2 cellular contexts compared by ENCODE assay signal in genomic region chr19:4600082-4600481, GRCh38.
TF ChIP-seq lines count a peak whose summit lies in the region.

No MANE protein-coding gene starts in this region.

TF ChIP-seq in HepG2, 621 proteins besides CTCF, POLR2A, EP300 and RAD21:
- TF ChIP-seq ZBTB8A (CRISPR knock-in tag; IDR thresholded peaks at IDR 0.05; ENCODE audit: borderline replicate concordance, low read depth) (no peak), ZNF770 (CRISPR knock-in tag; IDR thresholded peaks at IDR 0.05) (peak; percentile 64; the same call in 1 of the 2 replicates)

TF ChIP-seq in K562, 482 proteins besides CTCF, POLR2A, EP300 and RAD21:
- TF ChIP-seq RBM25 (IDR thresholded peaks at IDR 0.05; ENCODE audit: low read depth, low read length, severe bottlenecking) (peak; percentile 11), ZNF121 (CRISPR knock-in tag; conservative IDR thresholded peaks at IDR 0.05) (peak; percentile 87), ZBTB43 (CRISPR knock-in tag; IDR thresholded peaks at IDR 0.05) (no peak), MEIS2 (IDR thresholded peaks at IDR 0.05; ENCODE audit: partially characterized antibody) (peak; percentile 17)
TF ChIP-seq in K562: peak in this region for 3.
